ENCODE assay signal across 8 cellular contexts in the genomic region with DNA sequence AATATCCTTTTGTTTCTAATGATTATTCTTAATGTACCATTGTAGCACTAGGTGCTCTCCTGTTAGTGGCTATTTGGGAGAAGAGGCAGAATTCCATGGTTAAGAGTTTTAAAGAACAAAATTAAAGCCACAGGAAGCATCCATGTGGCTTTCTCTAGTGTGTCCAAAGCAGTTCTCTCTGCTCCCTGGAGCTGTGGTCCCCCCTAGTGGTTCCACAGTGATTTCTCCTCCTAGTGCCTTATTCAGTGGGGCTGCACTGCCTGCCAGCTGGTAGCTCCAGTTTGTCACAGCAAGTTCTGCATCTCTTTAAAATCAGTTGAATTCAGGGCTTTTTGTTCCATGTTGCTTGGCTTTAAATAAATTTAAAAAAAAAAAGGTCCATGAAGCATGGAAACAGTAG.
DNase-seq lines count a peak whose midpoint lies in the region; ATAC-seq and TF ChIP-seq lines count a peak whose summit lies in the region.

No MANE protein-coding gene starts in this region.

- no peak overlapping the region for H3K27ac ChIP-seq in tibial artery

- H3K27me3 ChIP-seq in tibial artery = no peaks in the 10 kb centered on the region

- no peaks in the 10 kb centered on the region for H3K9me3 ChIP-seq in tibial artery

- ATAC-seq in GM21619 (IDR thresholded peaks at IDR 0.05; ENCODE audit: unreplicated experiment) = no peak

- H3K4me3 ChIP-seq in tibial artery = no peak overlapping the region

- no peaks in the 10 kb centered on the region for H3K4me1 ChIP-seq in tibial artery

- in situ Hi-C loops in T47D (cut with HindIII; ENCODE audit: low pct_unique_long_range_greater_than_20kb, low sequenced_read_pairs) = no loop called here

- DNase-seq in SIG-M5 treated with dmso at 0.1 percent for 504 hours (lab: John Stamatoyannopoulos, UW; ENCODE audit: unreplicated experiment) (peak; percentile 30), SIG-M5 (lab: John Stamatoyannopoulos, UW) (no peak), NCI-H1694 (lab: John Stamatoyannopoulos, UW) (peak; percentile 63), T47D (ENCODE audit: low read depth in 1 of 2, low spot score in 1 of 2) (peak; percentile 48 to 67), iPS-NIHi7 (ENCODE audit: extremely low spot score) (peak; percentile 81), tibial artery (peak; percentile 67 to 79), NCI-H1092 (lab: John Stamatoyannopoulos, UW) (no peak)

- intact Hi-C loops in tibial artery (cut with DNase I; ENCODE audit: low total_unique reads) = loop anchor here (10.0 kb wide), 1 partner anchor 420 kb away; no protein-coding TSS in a partner anchor

- peak; percentile 67 to 77 for TF ChIP-seq CTCF in tibial artery (IDR thresholded peaks at IDR 0.05)

- H3K36me3 ChIP-seq in tibial artery = no peaks in the 10 kb centered on the region

Comparison
In these comparisons a context has a peak if more than half of its experiments do, and no peak if none do; other contexts are left out.
1. DNase-seq: peak in SIG-M5 treated with dmso at 0.1 percent for 504 hours (single experiment), NCI-H1694 (single experiment), T47D (2 of 2), iPS-NIHi7 (single experiment) and tibial artery (2 of 2); none in SIG-M5 (single experiment) and NCI-H1092 (single experiment).